ENCODE assay signal across 1 cellular context in genomic region chr19:50835785-50836542, GRCh38.
TF ChIP-seq lines count a peak whose summit lies in the region.

No MANE protein-coding gene starts in this region.

TF ChIP-seq in HepG2, 621 proteins besides CTCF, POLR2A, EP300 and RAD21 (continued from another document and continues in another):
- TF ChIP-seq ZNF142 (CRISPR knock-in tag; IDR thresholded peaks at IDR 0.05), result no peak
- no peak for TF ChIP-seq TEAD2 (CRISPR knock-in tag; IDR thresholded peaks at IDR 0.05)
- TF ChIP-seq ATF7-NPFF (CRISPR knock-in tag; IDR thresholded peaks at IDR 0.05; ENCODE audit: low read depth), result no peak
- no peak for TF ChIP-seq MTA1 (CRISPR knock-in tag; IDR thresholded peaks at IDR 0.05; ENCODE audit: borderline replicate concordance)
- no peak for TF ChIP-seq MLLT10 (CRISPR knock-in tag; IDR thresholded peaks at IDR 0.05)
- TF ChIP-seq CEBPG (CRISPR knock-in tag; IDR thresholded peaks at IDR 0.05), result no peak
- no peak for TF ChIP-seq ZNF841 (CRISPR knock-in tag; IDR thresholded peaks at IDR 0.05; ENCODE audit: borderline replicate concordance)
- no peak for TF ChIP-seq TEF (CRISPR knock-in tag; IDR thresholded peaks at IDR 0.05)
- no peak for TF ChIP-seq ZNF672 (CRISPR knock-in tag; IDR thresholded peaks at IDR 0.05)
- TF ChIP-seq PBX2 (CRISPR knock-in tag; IDR thresholded peaks at IDR 0.05), result no peak
- TF ChIP-seq BORCS8-MEF2B (CRISPR knock-in tag; IDR thresholded peaks at IDR 0.05), result no peak
- no peak for TF ChIP-seq KDM4B (CRISPR knock-in tag; IDR thresholded peaks at IDR 0.05)
- no peak for TF ChIP-seq ZNF296 (CRISPR knock-in tag; conservative IDR thresholded peaks at IDR 0.05)
- TF ChIP-seq ZNF550 (CRISPR knock-in tag; IDR thresholded peaks at IDR 0.05; ENCODE audit: borderline replicate concordance), result no peak
- TF ChIP-seq ASH2L (IDR thresholded peaks at IDR 0.05; ENCODE audit: insufficient read length, low read depth, low read length), result no peak
- no peak for TF ChIP-seq KMT2B (CRISPR knock-in tag; IDR thresholded peaks at IDR 0.05)
- TF ChIP-seq PITX1 (CRISPR knock-in tag; IDR thresholded peaks at IDR 0.05), result no peak
- TF ChIP-seq MYPOP (CRISPR knock-in tag; IDR thresholded peaks at IDR 0.05), result no peak
- TF ChIP-seq ZNF713 (CRISPR knock-in tag; IDR thresholded peaks at IDR 0.05), result no peak
- no peak for TF ChIP-seq RFX5 (IDR thresholded peaks at IDR 0.05; ENCODE audit: low read depth, low read length)
- TF ChIP-seq ZNF260 (CRISPR knock-in tag; IDR thresholded peaks at IDR 0.05; ENCODE audit: borderline replicate concordance, low read depth), result no peak
- TF ChIP-seq NFAT5 (CRISPR knock-in tag; IDR thresholded peaks at IDR 0.05), result no peak
- no peak for TF ChIP-seq CHD4 (IDR thresholded peaks at IDR 0.05; ENCODE audit: borderline replicate concordance, low read length)
- TF ChIP-seq ZNF766 (CRISPR knock-in tag; IDR thresholded peaks at IDR 0.05; ENCODE audit: borderline replicate concordance), result no peak
- TF ChIP-seq MAFG (CRISPR knock-in tag; IDR thresholded peaks at IDR 0.05), result no peak
- no peak for TF ChIP-seq ARNTL (CRISPR knock-in tag; IDR thresholded peaks at IDR 0.05)
- TF ChIP-seq ZNF556 (CRISPR knock-in tag; IDR thresholded peaks at IDR 0.05; ENCODE audit: borderline replicate concordance), result no peak
- TF ChIP-seq ZNF30 (CRISPR knock-in tag; IDR thresholded peaks at IDR 0.05), result no peak
- peak; percentile 57; the same call in 1 of the 2 replicates for TF ChIP-seq MTF2 (CRISPR knock-in tag; IDR thresholded peaks at IDR 0.05; ENCODE audit: borderline replicate concordance)
- TF ChIP-seq ZNF501 (CRISPR knock-in tag; IDR thresholded peaks at IDR 0.05), result no peak
- no peak for TF ChIP-seq JUN (CRISPR knock-in tag; IDR thresholded peaks at IDR 0.05)
- no peak for TF ChIP-seq ZNF720 (CRISPR knock-in tag; IDR thresholded peaks at IDR 0.05)
- no peak for TF ChIP-seq NR1H2 (CRISPR knock-in tag; IDR thresholded peaks at IDR 0.05; ENCODE audit: borderline replicate concordance, low read depth)
- TF ChIP-seq REXO4 (CRISPR knock-in tag; IDR thresholded peaks at IDR 0.05; ENCODE audit: borderline replicate concordance), result no peak
- TF ChIP-seq ZNF609 (CRISPR knock-in tag; IDR thresholded peaks at IDR 0.05; ENCODE audit: borderline replicate concordance), result no peak
- no peak for TF ChIP-seq ZBTB10 (CRISPR knock-in tag; IDR thresholded peaks at IDR 0.05; ENCODE audit: borderline replicate concordance)
- 0 out of 2 replicates have a peak, but pooled peaks have one; percentile 8 for TF ChIP-seq FOSL2 (CRISPR knock-in tag; IDR thresholded peaks at IDR 0.05)
- TF ChIP-seq NFRKB (IDR thresholded peaks at IDR 0.05), result no peak
- no peak for TF ChIP-seq ATF7 (IDR thresholded peaks at IDR 0.05)
- TF ChIP-seq ATF7 (CRISPR knock-in tag; IDR thresholded peaks at IDR 0.05), result no peak
- no peak for TF ChIP-seq SOX5 (CRISPR knock-in tag; IDR thresholded peaks at IDR 0.05; ENCODE audit: borderline replicate concordance)
- TF ChIP-seq ZNF496 (CRISPR knock-in tag; IDR thresholded peaks at IDR 0.05; ENCODE audit: insufficient replicate concordance), result no peak
- TF ChIP-seq SYNCRIP (IDR thresholded peaks at IDR 0.05; ENCODE audit: insufficient read depth, low read depth, low read length), result no peak
